23 cellular contexts compared by ENCODE assay signal in the genomic region with DNA sequence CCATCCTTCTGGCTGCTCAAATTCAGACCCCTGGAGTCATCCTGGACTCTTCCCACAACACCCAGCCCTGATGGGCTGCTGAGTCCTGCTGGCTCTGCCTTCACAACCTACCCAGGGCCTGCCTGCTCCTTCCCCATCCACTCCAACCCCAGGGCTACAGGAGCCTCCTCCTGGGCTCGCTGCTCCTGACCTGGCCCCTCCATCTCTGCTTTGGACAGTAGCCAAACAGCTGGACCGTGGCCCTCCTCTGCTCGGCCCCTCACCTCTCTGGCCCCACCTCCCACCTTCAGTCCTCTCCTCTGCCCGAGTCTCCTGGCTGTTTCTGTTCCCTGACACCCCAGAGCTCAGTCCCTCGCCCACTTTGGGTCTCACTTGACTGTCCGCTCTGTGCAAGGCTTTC.
"Had no signal": no experiment of that assay in that cellular context is flagged by ENCODE, and none has a peak within 500 bp of the region (broad histone marks: within the 10 kb centered on the region; RNA-seq: fewer than 3 reads in every experiment).

No MANE protein-coding gene starts in this region.

- H3K9me3 Mint-ChIP-seq: activated CD4-positive, alpha-beta T cell treated with anti-CD3 and anti-CD28 coated beads, Interleukin-2, amount 10 ng/mL, durations not matched to agents 24 days and 14 days; activated CD8-positive, alpha-beta T cell treated with anti-CD3 and anti-CD28 coated beads for 36 hours; activated naive CD4-positive, alpha-beta T cell treated with anti-CD3 and anti-CD28 coated beads, Interleukin-2, amount 50 U/mL, for 24 hours; activated T-cell treated with anti-CD3 and anti-CD28 coated beads, Interleukin-2, amount 50 U/mL, for 4 hours; dendritic cell treated with granulocyte-macrophage colony-stimulating factor and Interleukin-4, amounts not matched to agents 40 ng/mL and 50 ng/mL, for 4 days; nephron progenitor cell; stimulated activated naive B cell treated with anti-CD40 and anti-IgM and Interleukin-4, amounts not matched to agents 10 μg/mL and 1 μg/mL and 100 μg/mL, for 72 hours had no signal

- H3K27ac ChIP-seq: gastroesophageal sphincter, transverse colon, vagina had no signal

- FAIRE-seq: astrocyte, bronchial epithelial cell, small intestine had no signal

- H3K4me3 ChIP-seq: gastroesophageal sphincter, lung, transverse colon, vagina had no signal

- H3K27me3 Mint-ChIP-seq: activated CD4-positive, alpha-beta T cell treated with anti-CD3 and anti-CD28 coated beads, Interleukin-2, amount 10 ng/mL, durations not matched to agents 24 days and 14 days; activated CD8-positive, alpha-beta T cell treated with anti-CD3 and anti-CD28 coated beads for 36 hours; activated naive CD4-positive, alpha-beta T cell treated with anti-CD3 and anti-CD28 coated beads, Interleukin-2, amount 50 U/mL, for 24 hours; dendritic cell treated with granulocyte-macrophage colony-stimulating factor and Interleukin-4, amounts not matched to agents 40 ng/mL and 50 ng/mL, for 4 days; progenitor cell of endocrine pancreas; stimulated activated naive B cell treated with anti-CD40 and anti-IgM and Interleukin-4, amounts not matched to agents 10 μg/mL and 1 μg/mL and 100 μg/mL, for 72 hours had no signal

- H3K27ac Mint-ChIP-seq: activated CD4-positive, alpha-beta T cell treated with anti-CD3 and anti-CD28 coated beads, Interleukin-2, amount 10 ng/mL, durations not matched to agents 24 days and 14 days; activated CD8-positive, alpha-beta T cell treated with anti-CD3 and anti-CD28 coated beads for 36 hours; activated naive CD4-positive, alpha-beta T cell treated with anti-CD3 and anti-CD28 coated beads, Interleukin-2, amount 50 U/mL, for 24 hours; dendritic cell treated with granulocyte-macrophage colony-stimulating factor and Interleukin-4, amounts not matched to agents 40 ng/mL and 50 ng/mL, for 4 days; nephron progenitor cell; progenitor cell of endocrine pancreas; stimulated activated naive B cell treated with anti-CD40 and anti-IgM and Interleukin-4, amounts not matched to agents 10 μg/mL and 1 μg/mL and 100 μg/mL, for 72 hours had no signal

- H3K36me3 ChIP-seq: transverse colon, vagina had no signal

- H3K36me3 Mint-ChIP-seq: activated naive CD4-positive, alpha-beta T cell treated with anti-CD3 and anti-CD28 coated beads, Interleukin-2, amount 50 U/mL, for 24 hours had no signal

- H3K27me3 ChIP-seq: gastroesophageal sphincter, transverse colon, vagina had no signal

- ATAC-seq: activated CD8-positive, alpha-beta T cell treated with anti-CD3 and anti-CD28 coated beads for 36 hours; activated T-cell treated with anti-CD3 and anti-CD28 coated beads, Interleukin-2, amount 50 U/mL, for 4 hours; esophagus mucosa; gastroesophageal sphincter; stimulated activated naive B cell treated with anti-CD40 and anti-IgM and Interleukin-4, amounts not matched to agents 10 μg/mL and 1 μg/mL and 100 μg/mL, for 72 hours had no signal

- H3K4me3 Mint-ChIP-seq: activated CD4-positive, alpha-beta T cell treated with anti-CD3 and anti-CD28 coated beads, Interleukin-2, amount 10 ng/mL, durations not matched to agents 24 days and 14 days; activated CD8-positive, alpha-beta T cell treated with anti-CD3 and anti-CD28 coated beads for 36 hours; activated naive CD4-positive, alpha-beta T cell treated with anti-CD3 and anti-CD28 coated beads, Interleukin-2, amount 50 U/mL, for 24 hours; activated T-cell treated with anti-CD3 and anti-CD28 coated beads, Interleukin-2, amount 50 U/mL, for 4 hours; dendritic cell treated with granulocyte-macrophage colony-stimulating factor and Interleukin-4, amounts not matched to agents 40 ng/mL and 50 ng/mL, for 4 days; nephron progenitor cell; stimulated activated naive B cell treated with anti-CD40 and anti-IgM and Interleukin-4, amounts not matched to agents 10 μg/mL and 1 μg/mL and 100 μg/mL, for 72 hours had no signal

- H3K4me1 ChIP-seq: gastroesophageal sphincter, transverse colon, vagina had no signal

- DNase-seq: activated CD4-positive, alpha-beta T cell treated with anti-CD3 and anti-CD28 coated beads, Interleukin-2, amount 10 ng/mL, durations not matched to agents 24 days and 14 days; activated CD4-positive, CD25-positive, alpha-beta regulatory T cell; activated CD8-positive, alpha-beta T cell treated with anti-CD3 and anti-CD28 coated beads for 36 hours; activated gamma-delta T cell; activated T-cell treated with anti-CD3 and anti-CD28 coated beads, Interleukin-2, amount 50 U/mL, for 4 hours; effector CD8-positive, alpha-beta T cell; nephron progenitor cell; occipital lobe; small intestine; stimulated activated CD4-positive, alpha-beta T cell treated with anti-CD3 and anti-CD28 coated beads, Interleukin-4, amount 100 ng/mL, for 24 hours; stimulated activated naive B cell treated with anti-CD40 and anti-IgM and Interleukin-4, amounts not matched to agents 10 μg/mL and 1 μg/mL and 100 μg/mL, for 72 hours; T-helper 1 cell; T-helper 9 cell; transverse colon had no signal

- H3K4me1 Mint-ChIP-seq: activated CD4-positive, alpha-beta T cell treated with anti-CD3 and anti-CD28 coated beads, Interleukin-2, amount 10 ng/mL, durations not matched to agents 24 days and 14 days; activated naive CD4-positive, alpha-beta T cell treated with anti-CD3 and anti-CD28 coated beads, Interleukin-2, amount 50 U/mL, for 24 hours; stimulated activated naive B cell treated with anti-CD40 and anti-IgM and Interleukin-4, amounts not matched to agents 10 μg/mL and 1 μg/mL and 100 μg/mL, for 72 hours had no signal

- H3K9me3 ChIP-seq: gastroesophageal sphincter, transverse colon, vagina had no signal
